ENCODE assay signal across 1 cellular context in the genomic region with DNA sequence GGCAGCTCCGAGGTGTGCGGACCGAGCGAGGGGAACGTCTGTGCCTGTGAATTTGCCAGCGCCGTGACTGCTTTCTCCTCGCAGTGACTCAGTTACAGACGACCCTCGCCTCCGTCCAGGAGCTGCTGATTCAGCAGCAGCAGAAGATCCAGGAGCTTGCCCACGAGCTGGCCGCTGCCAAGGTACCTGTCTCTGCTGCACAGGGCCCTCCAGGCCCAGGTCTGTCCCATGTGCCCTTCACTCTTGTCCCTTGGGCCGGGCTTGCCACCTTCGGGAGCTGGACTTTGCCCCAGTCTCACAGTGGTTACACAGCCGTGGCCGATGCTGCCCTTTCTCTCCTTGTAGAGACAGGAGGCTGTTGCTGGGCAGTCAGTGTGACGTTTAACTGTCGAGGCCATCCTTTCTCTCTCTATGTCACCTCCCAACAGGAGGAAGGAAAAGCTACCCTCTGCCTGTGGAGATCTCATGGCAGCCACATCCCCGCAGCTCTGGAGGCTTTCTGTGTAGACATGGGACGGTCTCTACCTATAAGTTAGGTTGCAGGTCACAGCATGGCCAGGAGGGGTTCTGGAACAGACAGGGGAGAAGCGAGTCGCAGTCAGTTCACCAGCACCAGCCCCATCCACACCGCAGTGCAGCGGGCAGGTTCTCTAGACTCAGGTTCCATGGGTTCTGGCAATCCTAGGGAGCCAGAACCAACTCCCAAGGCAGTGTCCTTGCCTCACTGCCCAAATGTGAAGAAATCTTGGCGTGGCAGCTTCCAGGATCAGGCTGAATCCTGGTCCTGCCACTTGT.
TF ChIP-seq lines count a peak whose summit lies in the region.

No MANE protein-coding gene starts in this region.

TF ChIP-seq in liver, 16 proteins besides CTCF, POLR2A, EP300 and RAD21 (continued from another document):
- TF ChIP-seq, protein P1, sequence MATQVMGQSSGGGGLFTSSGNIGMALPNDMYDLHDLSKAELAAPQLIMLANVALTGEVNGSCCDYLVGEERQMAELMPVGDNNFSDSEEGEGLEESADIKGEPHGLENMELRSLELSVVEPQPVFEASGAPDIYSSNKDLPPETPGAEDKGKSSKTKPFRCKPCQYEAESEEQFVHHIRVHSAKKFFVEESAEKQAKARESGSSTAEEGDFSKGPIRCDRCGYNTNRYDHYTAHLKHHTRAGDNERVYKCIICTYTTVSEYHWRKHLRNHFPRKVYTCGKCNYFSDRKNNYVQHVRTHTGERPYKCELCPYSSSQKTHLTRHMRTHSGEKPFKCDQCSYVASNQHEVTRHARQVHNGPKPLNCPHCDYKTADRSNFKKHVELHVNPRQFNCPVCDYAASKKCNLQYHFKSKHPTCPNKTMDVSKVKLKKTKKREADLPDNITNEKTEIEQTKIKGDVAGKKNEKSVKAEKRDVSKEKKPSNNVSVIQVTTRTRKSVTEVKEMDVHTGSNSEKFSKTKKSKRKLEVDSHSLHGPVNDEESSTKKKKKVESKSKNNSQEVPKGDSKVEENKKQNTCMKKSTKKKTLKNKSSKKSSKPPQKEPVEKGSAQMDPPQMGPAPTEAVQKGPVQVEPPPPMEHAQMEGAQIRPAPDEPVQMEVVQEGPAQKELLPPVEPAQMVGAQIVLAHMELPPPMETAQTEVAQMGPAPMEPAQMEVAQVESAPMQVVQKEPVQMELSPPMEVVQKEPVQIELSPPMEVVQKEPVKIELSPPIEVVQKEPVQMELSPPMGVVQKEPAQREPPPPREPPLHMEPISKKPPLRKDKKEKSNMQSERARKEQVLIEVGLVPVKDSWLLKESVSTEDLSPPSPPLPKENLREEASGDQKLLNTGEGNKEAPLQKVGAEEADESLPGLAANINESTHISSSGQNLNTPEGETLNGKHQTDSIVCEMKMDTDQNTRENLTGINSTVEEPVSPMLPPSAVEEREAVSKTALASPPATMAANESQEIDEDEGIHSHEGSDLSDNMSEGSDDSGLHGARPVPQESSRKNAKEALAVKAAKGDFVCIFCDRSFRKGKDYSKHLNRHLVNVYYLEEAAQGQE (IDR thresholded peaks at IDR 0.05): no peak
- TF ChIP-seq JUND (IDR thresholded peaks at IDR 0.05) (no peak), HNF4A (conservative IDR thresholded peaks at IDR 0.05) (peak; percentile 80 to 90)
